12 cellular contexts compared by ENCODE assay signal in genomic region chr9:130824079-130824478, GRCh38. TPM values are rescaled to one million over a fixed set of nuclear protein-coding genes. Genes with fewer than 3 reads are reported as not detected.
DNase-seq lines count a peak whose midpoint lies in the region; ATAC-seq and TF ChIP-seq lines count a peak whose summit lies in the region.
"Had no signal": no experiment of that assay in that cellular context is flagged by ENCODE, and none has a peak within 500 bp of the region (broad histone marks: within the 10 kb centered on the region; RNA-seq: fewer than 3 reads in every experiment).

No MANE protein-coding gene starts in this region.

- H3K4me3 ChIP-seq in KMS-11 (IDR thresholded peaks at IDR 0.05; ENCODE audit: insufficient read depth, low read depth, low read length) (no peak overlapping the region), mesenchymal stem cell (ENCODE audit: insufficient read depth in 1 of 2, low read depth in 1 of 2, low read length in 2 of 2) (peak overlapping the region in 1 of 2 experiments; percentile 65), stomach smooth muscle (ENCODE audit: low read length in 2 of 2) (peak overlapping the region; percentile 30 to 35)

- no peak for DNase-seq in central memory CD8-positive, alpha-beta T cell (ENCODE audit: low spot score in 2 of 2)
- DNase-seq in mesenchymal stem cell = peak; percentile 25
- no peak for DNase-seq in EL
- no peak for DNase-seq in COLO668 (lab: John Stamatoyannopoulos, UW; ENCODE audit: unreplicated experiment)
- DNase-seq in NCI-H446 treated with DMSO at 0.1 percent for 48 hours (lab: John Stamatoyannopoulos, UW) = no peak
- DNase-seq in NCI-H1694 treated with DMSO at 0.1 percent for 48 hours (lab: John Stamatoyannopoulos, UW) = no peak
- DNase-seq: activated CD4-positive, alpha-beta memory T cell treated with anti-CD3 and anti-CD28 coated beads for 36 hours; DND-41; NCI-H1436 had no signal

- H2AK5ac ChIP-seq in mesenchymal stem cell (ENCODE audit: low read length, severe bottlenecking) = peak overlapping the region; percentile 97

- no peaks in the 10 kb centered on the region for H3K27me3 Mint-ChIP-seq in central memory CD8-positive, alpha-beta T cell
- H3K27me3 Mint-ChIP-seq: activated CD4-positive, alpha-beta memory T cell treated with anti-CD3 and anti-CD28 coated beads for 36 hours; activated naive CD8-positive, alpha-beta T cell had no signal

- no peak for TF ChIP-seq CTCF in KMS-11 (conservative IDR thresholded peaks at IDR 0.05; ENCODE audit: low read depth, low read length)

- peak overlapping the region; percentile 74 for H3K27ac ChIP-seq in KMS-11
- peak overlapping the region; percentile 95 for H3K27ac ChIP-seq in mesenchymal stem cell (ENCODE audit: low read length, poor library complexity, severe bottlenecking)
- H3K27ac ChIP-seq in stomach smooth muscle (ENCODE audit: low read length) = peak overlapping the region; percentile 74

- H3K27me3 ChIP-seq in KMS-11 (ENCODE audit: insufficient read depth, low read depth) (no peaks in the 10 kb centered on the region), mesenchymal stem cell (ENCODE audit: control insufficient read depth in 1 of 2, insufficient read depth in 1 of 2, low read length in 2 of 2) (no peaks in the 10 kb centered on the region), stomach smooth muscle (ENCODE audit: control insufficient read depth in 1 of 2, insufficient read depth in 2 of 2, low read length in 2 of 2) (no peaks in the 10 kb centered on the region)

- H3K9me3 ChIP-seq in mesenchymal stem cell (ENCODE audit: control insufficient read depth, low read length) = no peaks in the 10 kb centered on the region
- no peaks in the 10 kb centered on the region for H3K9me3 ChIP-seq in stomach smooth muscle (ENCODE audit: control insufficient read depth in 2 of 2, low read length in 2 of 2)

- H3K79me1 ChIP-seq in mesenchymal stem cell (replicated peaks; ENCODE audit: low read length, poor library complexity, severe bottlenecking) = peaks cover 13% of the 10 kb centered on the region

- ATAC-seq in central memory CD8-positive, alpha-beta T cell (replicated peaks; ENCODE audit: extremely low read depth, poor library complexity, severe bottlenecking) = no peak

- H3K14ac ChIP-seq in mesenchymal stem cell (ENCODE audit: low read length in 2 of 2) = peak overlapping the region in 1 of 2 experiments; percentile 26

- peaks cover 18% of the 10 kb centered on the region for H3K4me1 Mint-ChIP-seq in central memory CD8-positive, alpha-beta T cell

- H3K4me2 ChIP-seq in KMS-11 (peak overlapping the region; percentile 89; the same call in 1 of the 2 replicates), mesenchymal stem cell (ENCODE audit: low read length, poor library complexity, severe bottlenecking) (no peak overlapping the region)

- 44% methylated on average over 2 of the region's 2 CpGs for WGBS in mesenchymal stem cell

- peak overlapping the region; percentile 90 for H2BK120ac ChIP-seq in mesenchymal stem cell (ENCODE audit: low read depth, low read length)

- H4K8ac ChIP-seq in mesenchymal stem cell (ENCODE audit: low read length) = peak overlapping the region; percentile 3

- H3K9me3 Mint-ChIP-seq in central memory CD8-positive, alpha-beta T cell = peaks cover 8% of the 10 kb centered on the region

- H2BK12ac ChIP-seq in mesenchymal stem cell (ENCODE audit: low read length in 2 of 2) = peak overlapping the region; percentile 59 to 85

- no peak overlapping the region for H3K23ac ChIP-seq in mesenchymal stem cell (ENCODE audit: low read length in 2 of 2)

- H3K9ac ChIP-seq in KMS-11 = peak overlapping the region; percentile 35; the same call in 1 of the 2 replicates
- H3K9ac ChIP-seq in mesenchymal stem cell (ENCODE audit: low read length) = peak overlapping the region; percentile 79
- peak overlapping the region; percentile 25 to 48 for H3K9ac ChIP-seq in stomach smooth muscle (ENCODE audit: low read length in 2 of 2)

- peaks cover 3% of the 10 kb centered on the region for H3K36me3 Mint-ChIP-seq in central memory CD8-positive, alpha-beta T cell (ENCODE audit: insufficient read depth)

- H4K91ac ChIP-seq in mesenchymal stem cell (ENCODE audit: low read length) = peak overlapping the region; percentile 89

- H3K4me3 Mint-ChIP-seq in central memory CD8-positive, alpha-beta T cell = no peak overlapping the region
- H3K4me3 Mint-ChIP-seq: activated CD4-positive, alpha-beta memory T cell treated with anti-CD3 and anti-CD28 coated beads for 36 hours; activated naive CD8-positive, alpha-beta T cell had no signal

- H3K4ac ChIP-seq in mesenchymal stem cell (ENCODE audit: low read depth in 1 of 2, low read length in 2 of 2) = peak overlapping the region; percentile 71 to 73

- H2BK5ac ChIP-seq in mesenchymal stem cell (ENCODE audit: low read depth, low read length, poor library complexity, severe bottlenecking) = no peak overlapping the region

- H4K20me1 ChIP-seq in KMS-11 (ENCODE audit: insufficient read depth) = no peaks in the 10 kb centered on the region

- peak overlapping the region; percentile 31 for H2AFZ ChIP-seq in KMS-11 (ENCODE audit: low read depth)
- H2AFZ ChIP-seq in mesenchymal stem cell (ENCODE audit: low read depth, low read length) = no peak overlapping the region

- H3K79me2 ChIP-seq in KMS-11 (ENCODE audit: insufficient read depth, low read depth) = no peaks in the 10 kb centered on the region

- H3K4me1 ChIP-seq in KMS-11 (ENCODE audit: low read depth, poor library complexity, severe bottlenecking) = peaks cover 38% of the 10 kb centered on the region
- H3K4me1 ChIP-seq in mesenchymal stem cell (ENCODE audit: control insufficient read depth, insufficient read depth, low read depth, low read length) = peaks cover 14% of the 10 kb centered on the region
- H3K4me1 ChIP-seq in stomach smooth muscle (ENCODE audit: control insufficient read depth, insufficient read depth, low read length) = peaks cover 22% of the 10 kb centered on the region

- peak overlapping the region; percentile 67 to 72 for H3K18ac ChIP-seq in mesenchymal stem cell (ENCODE audit: low read depth in 1 of 2, low read length in 2 of 2)

- H3K36me3 ChIP-seq in KMS-11 (ENCODE audit: insufficient read depth) (no peaks in the 10 kb centered on the region), mesenchymal stem cell (ENCODE audit: control insufficient read depth in 1 of 2, insufficient read depth in 2 of 2, low read depth in 1 of 2, low read length in 2 of 2) (no peaks in the 10 kb centered on the region), stomach smooth muscle (ENCODE audit: control insufficient read depth in 2 of 2, insufficient read depth in 2 of 2, low read length in 2 of 2) (no peaks in the 10 kb centered on the region)

- peak overlapping the region; percentile 60 for H2BK15ac ChIP-seq in mesenchymal stem cell (ENCODE audit: low read depth, poor library complexity, severe bottlenecking)

- H3K27ac Mint-ChIP-seq in central memory CD8-positive, alpha-beta T cell (ENCODE audit: low read depth) = peak overlapping the region; percentile 29
- H3K27ac Mint-ChIP-seq: activated CD4-positive, alpha-beta memory T cell treated with anti-CD3 and anti-CD28 coated beads for 36 hours; activated naive CD8-positive, alpha-beta T cell had no signal

RNA-seq across cellular contexts. Expression of gene ABL1, which starts 11.0 kb away (rescaled TPM):
- 49.4 TPM for polyA plus RNA-seq in mesenchymal stem cell (2013, experiment 1 of 2)
- 49.9 TPM for polyA plus RNA-seq in mesenchymal stem cell (2013, experiment 2 of 2)
